ENCODE assay signal across 7 cellular contexts in genomic region chr12:85036241-85036707, GRCh38. TPM values are rescaled to one million over a fixed set of nuclear protein-coding genes. Genes with fewer than 3 reads are reported as not detected.
DNase-seq lines count a peak whose midpoint lies in the region; TF ChIP-seq lines count a peak whose summit lies in the region.

Gene LRRIQ1 (plus strand): TSS chr12:85036351. CDS start chr12:85038177, 1,826 bp downstream.
Gene TSPAN19 (minus strand): TSS chr12:85036277. CDS start chr12:85029946, 6,331 bp downstream.

- no peak for TF ChIP-seq CTCF in GM13976 (IDR thresholded peaks at IDR 0.05; ENCODE audit: borderline replicate concordance, control extremely low read depth, extremely low read depth, insufficient read depth, missing control alignments)
- no peak for TF ChIP-seq CTCF in HFFc6 (IDR thresholded peaks at IDR 0.05)
- TF ChIP-seq CTCF in coronary artery (IDR thresholded peaks at IDR 0.05), result no peak
- TF ChIP-seq CTCF in kidney epithelial cell (IDR thresholded peaks at IDR 0.05; ENCODE audit: insufficient read depth, low read length, poor library complexity, severe bottlenecking), result no peak

- no peaks in the 10 kb centered on the region; the same call in 1 of the 2 replicates for H3K27me3 Mint-ChIP-seq in HFFc6 (ENCODE audit: insufficient read depth)

- H3K4me3 ChIP-seq in coronary artery, result peak within 1 kb of the TSS; percentile 69
- H3K4me3 ChIP-seq in kidney epithelial cell (ENCODE audit: low read depth, low read length), result peak within 1 kb of the TSS; percentile 80

- H3K9me3 Mint-ChIP-seq in HFFc6, result no peaks in the 10 kb centered on the region

- H3K4me1 Mint-ChIP-seq in HFFc6 (ENCODE audit: low read depth), result peaks cover 7% of the 10 kb centered on the region; the same call in 1 of the 2 replicates

- H3K36me3 ChIP-seq in kidney epithelial cell (ENCODE audit: control insufficient read depth, insufficient read depth, low read length), result no peaks in the 10 kb centered on the region

- DNase-seq in GM13976 (ENCODE audit: low spot score) (peak; percentile 60), HFFc6 (peak; percentile 75), NCI-H1092 treated with DMSO at 0.1 percent for 48 hours (lab: John Stamatoyannopoulos, UW) (peak; percentile 87), SW480 (ENCODE audit: low spot score) (peak; percentile 57), coronary artery (ENCODE audit: low spot score) (no peak), kidney epithelial cell (ENCODE audit: low read depth) (peak; percentile 74)
- DNase-seq in stimulated activated CD4-positive, alpha-beta T cell treated with anti-CD3 and anti-CD28 coated beads, Interleukin-1b, Interleukin-23, amount 100 ng/mL, for 48 hours, result peak; percentile 39

- no peaks in the 10 kb centered on the region for H3K27me3 ChIP-seq in kidney epithelial cell (ENCODE audit: control insufficient read depth, insufficient read depth, low read length)

- H3K36me3 Mint-ChIP-seq in HFFc6 (ENCODE audit: low read depth), result no peaks in the 10 kb centered on the region

- peak within 1 kb of the TSS; percentile 92 for H3K4me3 Mint-ChIP-seq in HFFc6

- no peak within 1 kb of the TSS for H3K27ac ChIP-seq in coronary artery

- peak within 1 kb of the TSS; percentile 82 for H3K27ac Mint-ChIP-seq in HFFc6

- in situ Hi-C loops in GM13976 (cut with MboI; ENCODE audit: low sequenced_read_pairs, unreplicated experiment), result no loop called here

RNA-seq across cellular contexts. Expression of gene LRRIQ1, which starts in this region (rescaled TPM):
- total RNA-seq in HFFc6 (2021; fragmentation: NEBNext Ultra II Directional; extraction: Animal tissue kit (Norgen Biotek cat#: 25700)), result under 1 TPM in 2 of 6 experiments, not detected in 4; 0.21 to 0.57 TPM
- 2.3 and 3.1 TPM in 2 replicates for total RNA-seq in kidney epithelial cell

RNA-seq across cellular contexts. Expression of gene TSPAN19, which starts in this region (rescaled TPM):
- total RNA-seq in HFFc6 (2021; fragmentation: NEBNext Ultra II Directional; extraction: Animal tissue kit (Norgen Biotek cat#: 25700)), result not detected
- total RNA-seq in kidney epithelial cell, result 0.92 TPM in 1 of 2 replicates, not detected in the other

Comparison
In these comparisons a context has a peak if more than half of its experiments do, and no peak if none do; other contexts are left out.
1. Peak in DNase-seq in HFFc6; RNA of the genes that start here not detected or under 1 TPM.